Comparison of ENCODE assay signal across 1 cellular context in genomic region chr17:35214192-35214591, GRCh38.
TF ChIP-seq lines count a peak whose summit lies in the region.

No MANE protein-coding gene starts in this region.

TF ChIP-seq in K562, 482 proteins besides CTCF, POLR2A, EP300 and RAD21 (continued from another document):
- TF ChIP-seq, protein P1, sequence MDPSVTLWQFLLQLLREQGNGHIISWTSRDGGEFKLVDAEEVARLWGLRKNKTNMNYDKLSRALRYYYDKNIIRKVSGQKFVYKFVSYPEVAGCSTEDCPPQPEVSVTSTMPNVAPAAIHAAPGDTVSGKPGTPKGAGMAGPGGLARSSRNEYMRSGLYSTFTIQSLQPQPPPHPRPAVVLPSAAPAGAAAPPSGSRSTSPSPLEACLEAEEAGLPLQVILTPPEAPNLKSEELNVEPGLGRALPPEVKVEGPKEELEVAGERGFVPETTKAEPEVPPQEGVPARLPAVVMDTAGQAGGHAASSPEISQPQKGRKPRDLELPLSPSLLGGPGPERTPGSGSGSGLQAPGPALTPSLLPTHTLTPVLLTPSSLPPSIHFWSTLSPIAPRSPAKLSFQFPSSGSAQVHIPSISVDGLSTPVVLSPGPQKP (CRISPR knock-in tag; IDR thresholded peaks at IDR 0.05), result no peak
- peak; percentile 74 for TF ChIP-seq ETV1 (tag; conservative IDR thresholded peaks at IDR 0.05; ENCODE audit: low read depth)
